In the genomic region with DNA sequence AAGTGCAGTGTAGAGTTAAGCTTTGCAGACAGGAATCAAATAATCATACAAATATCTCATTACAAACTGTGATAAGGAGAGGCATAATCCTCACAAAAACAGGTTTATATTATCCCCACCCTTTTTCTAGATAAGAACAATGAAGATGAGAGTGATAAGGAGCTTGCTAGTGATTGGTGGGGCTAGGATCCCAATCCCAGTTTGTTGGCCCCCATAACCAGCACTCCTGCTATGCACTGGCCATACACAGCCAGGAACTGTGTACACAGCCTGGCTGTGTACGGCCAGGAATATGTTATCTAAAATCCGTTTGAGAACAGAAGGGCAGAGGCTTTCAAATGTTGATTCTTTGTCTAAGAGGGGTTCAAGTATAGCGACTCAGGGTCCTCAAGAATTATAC, we compare ENCODE assay signal across 21 cellular contexts.
"Had no signal": no experiment of that assay in that cellular context is flagged by ENCODE, and none has a peak within 500 bp of the region (broad histone marks: within the 10 kb centered on the region; RNA-seq: fewer than 3 reads in every experiment).

No MANE protein-coding gene starts in this region.

- DNase-seq: IMR-90, Karpas-422, KG1, MG63, NCI-H1092, NCI-H1105 treated with DMSO at 0.1 percent for 48 hours, NCI-H1417 treated with DMSO at 0.1 percent for 48 hours, NCI-H146, NCI-H1694 treated with DMSO at 0.1 percent for 48 hours, NCI-H1930, NCI-H2081, NCI-H2107, NCI-H2227 treated with DMSO at 0.1 percent for 48 hours, NCI-H524, NCI-H69, NCI-H774, Right ventricle myocardium superior, RPMI8226, SIG-M5 had no signal

- H3K9me3 ChIP-seq: SJSA1 had no signal

- H3K27ac ChIP-seq: SJSA1, SK-N-MC had no signal

- H3K4me1 ChIP-seq: SJSA1 had no signal

- H3K36me3 ChIP-seq: SJSA1 had no signal

- H3K27me3 ChIP-seq: MG63, SJSA1 had no signal

- H3K4me3 ChIP-seq: MG63, SJSA1, SK-N-MC had no signal
